In genomic region chr1:226632922-226633351, GRCh38 we compare ENCODE assay signal across 9 cellular contexts.
A peak's percentile ranks its signal among the peaks of the same experiment; 100 is the strongest.
DNase-seq lines count a peak whose midpoint lies in the region; ATAC-seq and TF ChIP-seq lines count a peak whose summit lies in the region.
"Had no signal": no experiment of that assay in that cellular context is flagged by ENCODE, and none has a peak within 500 bp of the region (broad histone marks: within the 10 kb centered on the region; RNA-seq: fewer than 3 reads in every experiment).

No MANE protein-coding gene starts in this region.

- H3K27me3 Mint-ChIP-seq in natural killer cell (ENCODE audit: low read depth in 2 of 2): no peaks in the 10 kb centered on the region
- H3K27me3 Mint-ChIP-seq in natural killer cell treated with Interleukin-12 subunit alpha and Interleukin-12 subunit beta and Interleukin-15 and Interleukin-18, amount 100 ng/mL, for 72 hours: no peaks in the 10 kb centered on the region
- H3K27me3 Mint-ChIP-seq in naive B cell: no peaks in the 10 kb centered on the region

- peaks cover 32% of the 10 kb centered on the region for H3K36me3 ChIP-seq in upper lobe of right lung

- H3K4me1 Mint-ChIP-seq in natural killer cell: peaks cover 20 to 26% of the 10 kb centered on the region in 2 donors
- H3K4me1 Mint-ChIP-seq in natural killer cell treated with Interleukin-12 subunit alpha and Interleukin-12 subunit beta and Interleukin-15 and Interleukin-18, amount 100 ng/mL, for 72 hours (ENCODE audit: low read depth in 2 of 2): peaks cover 16 to 19% of the 10 kb centered on the region in 2 donors
- H3K4me1 Mint-ChIP-seq in naive B cell: peaks cover 47 to 68% (median 65%) of the 10 kb centered on the region in 3 donors

- H3K4me3 Mint-ChIP-seq in natural killer cell (no peak overlapping the region), naive B cell (peak overlapping the region; percentile 8 to 88 (median 71))
- H3K4me3 Mint-ChIP-seq in natural killer cell treated with Interleukin-12 subunit alpha and Interleukin-12 subunit beta and Interleukin-15 and Interleukin-18, amount 100 ng/mL, for 72 hours: no peak overlapping the region

- H3K4me1 ChIP-seq in upper lobe of right lung: peaks cover 12% of the 10 kb centered on the region

- ATAC-seq in natural killer cell: no peak
- ATAC-seq in natural killer cell treated with Interleukin-12 subunit alpha and Interleukin-12 subunit beta and Interleukin-15 and Interleukin-18, amount 100 ng/mL, for 72 hours: no peak
- ATAC-seq in activated naive CD4-positive, alpha-beta T cell treated with anti-CD3 and anti-CD28 coated beads, Interleukin-2, amount 50 U/mL, for 72 hours: peak in 1 of 2 donors; percentile 5
- peak; percentile 69 to 72 for ATAC-seq in naive B cell (ENCODE audit: low read depth in 2 of 2)
- ATAC-seq in upper lobe of right lung: peak; percentile 71
- no peak for ATAC-seq in GM21723 (IDR thresholded peaks at IDR 0.05; ENCODE audit: unreplicated experiment)
- no peak for ATAC-seq in HG02970 (IDR thresholded peaks at IDR 0.05; ENCODE audit: low FRiP score, unreplicated experiment)

- DNase-seq in natural killer cell (no peak), naive B cell (peak; percentile 80), upper lobe of right lung (peak; percentile 89), NCI-H69 (lab: John Stamatoyannopoulos, UW) (no peak)
- DNase-seq in natural killer cell treated with Interleukin-12 subunit alpha and Interleukin-12 subunit beta and Interleukin-15 and Interleukin-18, amount 100 ng/mL, for 72 hours (ENCODE audit: low spot score): no peak
- DNase-seq in activated naive CD4-positive, alpha-beta T cell treated with anti-CD3 and anti-CD28 coated beads, Interleukin-2, amount 50 U/mL, for 72 hours (ENCODE audit: low spot score in 2 of 2): peak in 1 of 2 donors; percentile 57
- DNase-seq: SK-N-SH had no signal

- H3K4me3 ChIP-seq in upper lobe of right lung: no peak overlapping the region

- H3K27ac Mint-ChIP-seq in natural killer cell (peak overlapping the region; percentile 71 to 74), naive B cell (peak overlapping the region; percentile 75 to 98 (median 97))
- peak overlapping the region in 1 of 2 donors; percentile 39 for H3K27ac Mint-ChIP-seq in natural killer cell treated with Interleukin-12 subunit alpha and Interleukin-12 subunit beta and Interleukin-15 and Interleukin-18, amount 100 ng/mL, for 72 hours
- peak overlapping the region; percentile 63 to 69 for H3K27ac Mint-ChIP-seq in activated naive CD4-positive, alpha-beta T cell treated with anti-CD3 and anti-CD28 coated beads, Interleukin-2, amount 50 U/mL, for 72 hours

- H3K9me3 ChIP-seq in upper lobe of right lung: no peaks in the 10 kb centered on the region
- H3K9me3 ChIP-seq: SK-N-SH had no signal

- H3K27ac ChIP-seq in upper lobe of right lung: peak overlapping the region; percentile 36

- no peaks in the 10 kb centered on the region for H3K27me3 ChIP-seq in upper lobe of right lung

- TF ChIP-seq CTCF in natural killer cell (IDR thresholded peaks at IDR 0.05) (no peak), upper lobe of right lung (IDR thresholded peaks at IDR 0.05) (no peak)

- no peaks in the 10 kb centered on the region for H3K9me3 Mint-ChIP-seq in natural killer cell
- H3K9me3 Mint-ChIP-seq in natural killer cell treated with Interleukin-12 subunit alpha and Interleukin-12 subunit beta and Interleukin-15 and Interleukin-18, amount 100 ng/mL, for 72 hours: no peaks in the 10 kb centered on the region
- no peaks in the 10 kb centered on the region for H3K9me3 Mint-ChIP-seq in activated naive CD4-positive, alpha-beta T cell treated with anti-CD3 and anti-CD28 coated beads, Interleukin-2, amount 50 U/mL, for 72 hours
- H3K9me3 Mint-ChIP-seq in naive B cell: peaks cover 0 to 1% (median under 1%) of the 10 kb centered on the region in 7 donors

- H3K36me3 Mint-ChIP-seq in natural killer cell (no peaks in the 10 kb centered on the region), naive B cell (peaks cover 8 to 9% of the 10 kb centered on the region in 2 donors)
- H3K36me3 Mint-ChIP-seq in natural killer cell treated with Interleukin-12 subunit alpha and Interleukin-12 subunit beta and Interleukin-15 and Interleukin-18, amount 100 ng/mL, for 72 hours: no peaks in the 10 kb centered on the region
- H3K36me3 Mint-ChIP-seq in activated naive CD4-positive, alpha-beta T cell treated with anti-CD3 and anti-CD28 coated beads, Interleukin-2, amount 50 U/mL, for 72 hours: peaks cover 0 to 7% of the 10 kb centered on the region in 2 donors

- intact Hi-C loops in natural killer cell (cut with micrococcal nuclease): no loop called here
- intact Hi-C loops in upper lobe of right lung (cut with DNase I): loop anchor here (10.0 kb wide), 1 partner anchor 102 kb away; the partner anchor contains the start of gene ITPKB

Comparison
In these comparisons a context has a peak if more than half of its experiments do, and no peak if none do; other contexts are left out.
1. ATAC-seq: peak in naive B cell (2 of 2) and upper lobe of right lung (single experiment); none in natural killer cell (0 of 3), natural killer cell treated with Interleukin-12 subunit alpha and Interleukin-12 subunit beta and Interleukin-15 and Interleukin-18, amount 100 ng/mL, for 72 hours (0 of 2), GM21723 (single experiment) and HG02970 (single experiment).
2. DNase-seq: peak in naive B cell (single experiment) and upper lobe of right lung (single experiment); none in natural killer cell (single experiment), natural killer cell treated with Interleukin-12 subunit alpha and Interleukin-12 subunit beta and Interleukin-15 and Interleukin-18, amount 100 ng/mL, for 72 hours (single experiment) and NCI-H69 (single experiment).
3. H3K4me3 Mint-ChIP-seq: peak in naive B cell (8 of 8); none in natural killer cell (single experiment) and natural killer cell treated with Interleukin-12 subunit alpha and Interleukin-12 subunit beta and Interleukin-15 and Interleukin-18, amount 100 ng/mL, for 72 hours (single experiment).